Comparison of ENCODE assay signal across 15 cellular contexts in genomic region chr14:99427632-99428315, GRCh38. TPM values are rescaled to one million over a fixed set of nuclear protein-coding genes. Genes with fewer than 3 reads are reported as not detected.
A peak's percentile ranks its signal among the peaks of the same experiment; 100 is the strongest.
DNase-seq lines count a peak whose midpoint lies in the region; ATAC-seq and TF ChIP-seq lines count a peak whose summit lies in the region.
"Had no signal": no experiment of that assay in that cellular context is flagged by ENCODE, and none has a peak within 500 bp of the region (broad histone marks: within the 10 kb centered on the region; RNA-seq: fewer than 3 reads in every experiment).

No MANE protein-coding gene starts in this region.

- intact Hi-C loops in Calu3 (cut with micrococcal nuclease; ENCODE audit: unreplicated experiment) = no loop called here

- TF ChIP-seq CTCF in astrocyte of the spinal cord (IDR thresholded peaks at IDR 0.05; ENCODE audit: low read depth, low read length) (no peak), Calu3 (IDR thresholded peaks at IDR 0.05; ENCODE audit: unreplicated experiment) (no peak)

- BruUV-seq in Calu3 (replicated peaks; lab: Mats Ljungman, UMichigan) = no TSS peak

- no peak overlapping the region for H3K4me3 Mint-ChIP-seq in Calu3 (ENCODE audit: low read depth, unreplicated experiment)
- H3K4me3 Mint-ChIP-seq: B cell had no signal

- peaks cover 11% of the 10 kb centered on the region for H3K36me3 Mint-ChIP-seq in Calu3 (ENCODE audit: insufficient read depth, unreplicated experiment)

- in situ Hi-C loops in astrocyte of the spinal cord (cut with HindIII; ENCODE audit: low sequenced_read_pairs) = no loop called here

- H3K4me1 Mint-ChIP-seq in Calu3 (ENCODE audit: low read depth, unreplicated experiment) = peaks cover 10% of the 10 kb centered on the region

- peak; percentile 90 for DNase-seq in AG20443 (ENCODE audit: low spot score)
- peak; percentile 13 for DNase-seq in HK-2 (ENCODE audit: unreplicated experiment)
- DNase-seq in astrocyte of the spinal cord (ENCODE audit: low read depth, low spot score) = peak; percentile 17
- peak; percentile 87 for DNase-seq in kidney glomerular epithelial cell (lab: John Stamatoyannopoulos, UW)
- DNase-seq in mesenteric fat pad (ENCODE audit: low spot score) = no peak
- DNase-seq in T-helper 9 cell = no peak
- no peak for DNase-seq in Calu3
- DNase-seq: left lung, MM.1S, NCI-H226, ovary, uterus had no signal

- no peaks in the 10 kb centered on the region for H3K27me3 Mint-ChIP-seq in Calu3 (ENCODE audit: unreplicated experiment)
- H3K27me3 Mint-ChIP-seq: B cell had no signal

- ATAC-seq in GM19467 (IDR thresholded peaks at IDR 0.05; ENCODE audit: unreplicated experiment) = no peak
- ATAC-seq: left lung had no signal

- no peak overlapping the region for H3K4me3 ChIP-seq in astrocyte of the spinal cord (ENCODE audit: low read depth, low read length)
- H3K4me3 ChIP-seq: dorsolateral prefrontal cortex, left lung, ovary, uterus had no signal

- no peak overlapping the region for H3K27ac Mint-ChIP-seq in Calu3 (ENCODE audit: unreplicated experiment)
- H3K27ac Mint-ChIP-seq: B cell had no signal

- CTCF ChIA-PET in Calu3 (lab: Charles Lee) = no interaction called here

- H3K9me3 Mint-ChIP-seq in Calu3 (ENCODE audit: low read depth, unreplicated experiment) = peaks cover 3% of the 10 kb centered on the region

RNA-seq across cellular contexts. Expression of gene SETD3, which starts 52.9 kb away (rescaled TPM):
- total RNA-seq in mesenteric fat pad = 61.5 TPM
- 51.5 and 52.6 TPM in 2 replicates for total RNA-seq in Calu3 (2022)

RNA-seq across cellular contexts. Expression of gene CCNK, which starts 53.4 kb away (rescaled TPM):
- total RNA-seq in mesenteric fat pad (48.2 TPM), Calu3 (2022) (71.5 and 82.8 TPM in 2 replicates)

Comparison
In these comparisons a context has a peak if more than half of its experiments do, and no peak if none do; other contexts are left out.
1. DNase-seq: peak in AG20443 (single experiment), HK-2 (single experiment), astrocyte of the spinal cord (single experiment) and kidney glomerular epithelial cell (single experiment); none in mesenteric fat pad (single experiment), T-helper 9 cell (single experiment) and Calu3 (single experiment).